Comparison of ENCODE assay signal across 8 cellular contexts in genomic region chr12:70762000-70762399, GRCh38.
"Had no signal": no experiment of that assay in that cellular context is flagged by ENCODE, and none has a peak within 500 bp of the region (broad histone marks: within the 10 kb centered on the region; RNA-seq: fewer than 3 reads in every experiment).

No MANE protein-coding gene starts in this region.

- FAIRE-seq: G401.6, GM12878, GM12891, GM12892, GM18507, GM19239 had no signal

- H3K4me3 ChIP-seq: GM12878 had no signal

- DNase-seq: GDM1, GF-D8 had no signal

- ATAC-seq: GM12878 had no signal
